Comparison of ENCODE assay signal across 8 cellular contexts in the genomic region with DNA sequence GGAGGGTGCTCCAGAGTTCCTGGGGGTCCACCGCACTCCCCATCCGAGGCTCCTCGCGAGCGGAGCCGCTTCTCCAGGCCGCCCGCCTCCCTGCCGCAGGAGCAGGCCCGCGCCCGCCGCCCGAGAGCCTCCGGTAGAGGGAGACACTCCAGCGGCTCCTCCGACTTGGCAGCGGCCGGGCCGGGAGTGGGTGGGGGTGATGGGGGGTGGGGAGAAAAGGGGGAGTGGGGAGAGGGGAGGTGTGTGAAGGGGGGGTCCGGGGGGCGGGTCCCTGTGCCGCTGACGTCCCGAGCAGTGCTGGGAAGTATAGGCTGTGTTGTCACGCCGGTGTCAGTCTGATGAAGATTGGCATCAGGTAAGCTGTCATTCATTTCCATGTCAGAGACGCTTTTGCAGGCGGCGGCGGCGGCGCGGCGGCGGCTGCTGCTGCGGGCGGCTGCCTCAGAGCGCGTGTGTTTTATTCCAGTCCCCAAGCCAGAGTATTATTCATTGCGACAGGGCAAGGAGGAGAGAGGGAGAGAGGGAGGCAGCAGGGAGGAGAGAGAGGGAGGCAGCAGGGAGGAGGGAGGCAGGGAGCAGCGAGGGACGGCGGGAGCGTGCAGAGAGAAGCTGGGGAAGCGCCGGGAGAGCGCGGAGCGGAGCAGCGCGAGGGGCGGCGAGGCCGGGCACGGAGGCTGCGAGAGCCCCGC. TPM values are rescaled to one million over a fixed set of nuclear protein-coding genes. Genes with fewer than 3 reads are reported as not detected.
A peak's percentile ranks its signal among the peaks of the same experiment; 100 is the strongest.
DNase-seq lines count a peak whose midpoint lies in the region; ATAC-seq, FAIRE-seq and TF ChIP-seq lines count a peak whose summit lies in the region.

Gene PKNOX2, plus strand, starts transcription at position 330 of the 689 bp plus-strand sequence. CDS start 186,555 bp downstream, outside the sequence.

- TF ChIP-seq CTCF in D721Med (IDR thresholded peaks at IDR 0.05; ENCODE audit: insufficient read depth, missing control alignments) = peak; percentile 51
- TF ChIP-seq CTCF in ovary (IDR thresholded peaks at IDR 0.05) = peak; percentile 40 to 78 (median 53)
- TF ChIP-seq CTCF in thoracic aorta (IDR thresholded peaks at IDR 0.05) = peak; percentile 78

- H3K27ac ChIP-seq in ovary = peak within 1 kb of the TSS; percentile 88 to 91
- H3K27ac ChIP-seq in thoracic aorta = peak within 1 kb of the TSS; percentile 81 to 86

- H3K9me3 ChIP-seq in ovary (no peaks in the 10 kb centered on the region), thoracic aorta (no peaks in the 10 kb centered on the region)

- no peaks in the 10 kb centered on the region for H3K36me3 Mint-ChIP-seq in activated naive CD8-positive, alpha-beta T cell treated with anti-CD3 and anti-CD28 coated beads for 36 hours

- peak; percentile 48 for TF ChIP-seq POLR2A in ovary (IDR thresholded peaks at IDR 0.05)

- no peaks in the 10 kb centered on the region for H3K36me3 ChIP-seq in ovary
- no peaks in the 10 kb centered on the region for H3K36me3 ChIP-seq in thoracic aorta

- FAIRE-seq in D721Med (lab: Jason Lieb, UNC) = no peak

- 0 to 1% (median 0%) methylated on average over 56 to 58 of the region's 58 CpGs for WGBS in ovary, 3 donors

- intact Hi-C loops in Right ventricle myocardium superior (cut with DNase I) (loop anchor here (2.0 to 10.0 kb wide), 2 partner anchors 184 to 240 kb away; no protein-coding TSS in a partner anchor), ovary (cut with DNase I) (loop anchor here (2.0 to 5.0 kb wide), 5 partner anchors 48 to 238 kb away; no protein-coding TSS in a partner anchor)

- no peaks in the 10 kb centered on the region for H3K27me3 ChIP-seq in ovary
- H3K27me3 ChIP-seq in thoracic aorta (replicated peaks; ENCODE audit: insufficient read depth) = no peaks in the 10 kb centered on the region

- H3K4me3 Mint-ChIP-seq in activated naive CD8-positive, alpha-beta T cell treated with anti-CD3 and anti-CD28 coated beads for 36 hours = peak within 1 kb of the TSS; percentile 93

- peak within 1 kb of the TSS; percentile 62 for H3K4me3 ChIP-seq in ovary
- H3K4me3 ChIP-seq in thoracic aorta = peak within 1 kb of the TSS; percentile 70

- H3K4me1 ChIP-seq in ovary (ENCODE audit: insufficient read depth) (peaks cover 10% of the 10 kb centered on the region), thoracic aorta (ENCODE audit: control insufficient read depth in 1 of 2, low read depth in 2 of 2) (peaks cover 28 to 41% of the 10 kb centered on the region in 2 donors)

- H3K27ac Mint-ChIP-seq in activated naive CD8-positive, alpha-beta T cell treated with anti-CD3 and anti-CD28 coated beads for 36 hours = no peak within 1 kb of the TSS

- no peaks in the 10 kb centered on the region for H3K9me3 Mint-ChIP-seq in activated naive CD8-positive, alpha-beta T cell treated with anti-CD3 and anti-CD28 coated beads for 36 hours

- DNase-seq in D721Med (ENCODE audit: insufficient read length, low spot score) (peak; percentile 89), RPMI8226 (peak; percentile 56), Right ventricle myocardium superior (peak; percentile 84), ovary (peak; percentile 87 to 92 (median 91)), thoracic aorta (ENCODE audit: low spot score) (peak; percentile 25)
- DNase-seq in activated naive CD8-positive, alpha-beta T cell treated with anti-CD3 and anti-CD28 coated beads for 36 hours = peak; percentile 72

- ATAC-seq in HG03175 (IDR thresholded peaks at IDR 0.05; ENCODE audit: unreplicated experiment) (peak; percentile 35), Right ventricle myocardium superior (ENCODE audit: poor library complexity) (peak; percentile 88), thoracic aorta (ENCODE audit: insufficient number of reproducible peaks, low FRiP score, low read depth) (peak; percentile 50), GM21717 (IDR thresholded peaks at IDR 0.05; ENCODE audit: unreplicated experiment) (no peak)

- peaks cover 78% of the 10 kb centered on the region for H3K27me3 Mint-ChIP-seq in activated naive CD8-positive, alpha-beta T cell treated with anti-CD3 and anti-CD28 coated beads for 36 hours

- H3K4me1 Mint-ChIP-seq in activated naive CD8-positive, alpha-beta T cell treated with anti-CD3 and anti-CD28 coated beads for 36 hours = peaks cover 16% of the 10 kb centered on the region

- no peak for TF ChIP-seq EP300 in ovary (IDR thresholded peaks at IDR 0.05)

RNA-seq across cellular contexts. Expression of gene PKNOX2, which starts in this region (rescaled TPM):
- not detected for total RNA-seq in activated naive CD8-positive, alpha-beta T cell treated with anti-CD3 and anti-CD28 coated beads for 36 hours
- total RNA-seq in Right ventricle myocardium superior (5.8 TPM), ovary (10 to 100 TPM; 11.8 to 42.3 (median 30.2) TPM), thoracic aorta (1 to 10 TPM; 1.4 to 9.2 TPM)
- 10 to 100 TPM; 10.6 to 13.0 TPM for polyA plus RNA-seq in ovary

Comparison
In these comparisons a context has a peak if more than half of its experiments do, and no peak if none do; other contexts are left out.
1. Peak in DNase-seq in activated naive CD8-positive, alpha-beta T cell treated with anti-CD3 and anti-CD28 coated beads for 36 hours; RNA of the gene not detected or under 1 TPM.
2. DNase-seq: peak in every context shown above with its lines; median percentile 91 in ovary; 89 in D721Med; 84 in Right ventricle myocardium superior; 72 in activated naive CD8-positive, alpha-beta T cell treated with anti-CD3 and anti-CD28 coated beads for 36 hours; 56 in RPMI8226; 25 in thoracic aorta.